In the genomic region with DNA sequence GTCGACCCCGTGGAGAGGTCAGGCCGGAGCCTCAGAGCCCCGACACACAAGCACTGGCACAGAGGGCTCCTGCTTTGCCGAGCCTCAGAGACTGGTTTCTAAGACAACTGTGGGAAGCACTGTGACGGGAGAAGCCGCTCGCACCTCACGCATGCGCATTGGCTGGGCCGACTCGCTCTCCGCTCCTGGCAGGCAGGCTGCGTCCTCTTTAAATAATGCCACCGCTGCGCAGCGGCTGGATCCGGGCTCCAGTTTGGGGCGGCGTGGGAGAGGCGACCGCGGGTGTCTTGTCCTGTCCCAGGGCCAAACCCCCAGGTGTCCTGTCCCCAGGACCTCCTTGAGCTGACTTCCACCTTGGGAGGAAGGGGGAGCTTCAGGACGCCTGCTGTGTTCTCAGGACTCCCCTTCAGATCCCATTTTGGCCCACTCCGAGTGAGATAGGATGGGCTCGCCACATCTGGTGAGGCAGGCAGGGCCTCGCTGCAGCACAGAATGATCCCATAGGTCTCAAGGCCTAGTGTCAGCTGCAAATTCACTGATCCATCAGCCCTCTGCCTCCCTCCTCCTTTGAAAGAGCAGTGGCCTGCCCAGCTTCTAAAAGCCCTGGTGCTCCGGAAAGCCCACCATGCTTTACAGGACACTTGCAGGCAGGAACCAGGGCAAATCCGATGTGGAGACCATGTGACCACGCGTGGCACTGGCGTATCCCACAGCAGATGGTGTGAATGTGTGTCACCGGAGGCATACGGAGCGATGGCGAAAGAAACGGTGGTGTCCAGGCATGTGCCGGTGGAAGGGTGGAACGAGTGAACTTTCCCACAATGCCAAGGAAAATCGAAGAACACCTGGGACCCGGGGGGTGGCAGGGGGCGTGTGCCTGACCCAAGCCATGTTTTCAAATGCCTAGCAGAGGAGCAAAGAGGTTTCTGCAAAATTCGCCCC, we compare ENCODE assay signal across 8 cellular contexts.
A peak's percentile ranks its signal among the peaks of the same experiment; 100 is the strongest.
DNase-seq lines count a peak whose midpoint lies in the region; ATAC-seq, FAIRE-seq and TF ChIP-seq lines count a peak whose summit lies in the region.

No MANE protein-coding gene starts in this region.

- H3K36me3 Mint-ChIP-seq in astrocyte (ENCODE audit: low read depth, unreplicated experiment) = no peaks in the 10 kb centered on the region

- FAIRE-seq in astrocyte (lab: Jason Lieb, UNC) = no peak

- peak overlapping the region; percentile 90 for H2AFZ ChIP-seq in astrocyte (ENCODE audit: low read depth, low read length)

- H3K4me3 ChIP-seq in MG63 = peak overlapping the region; percentile 29; the same call in 1 of the 2 replicates
- H3K4me3 ChIP-seq in astrocyte (ENCODE audit: insufficient read depth, low read depth, low read length) = peak overlapping the region; percentile 44
- H3K4me3 ChIP-seq in right atrium auricular region = peak overlapping the region; percentile 23 to 52

- peak overlapping the region; percentile 73 for H3K4me3 Mint-ChIP-seq in astrocyte (ENCODE audit: unreplicated experiment)

- peaks cover 4% of the 10 kb centered on the region for H4K20me1 ChIP-seq in astrocyte (ENCODE audit: insufficient read depth, low read length)

- H3K79me2 ChIP-seq in astrocyte (ENCODE audit: insufficient read depth, low read length) = no peaks in the 10 kb centered on the region

- peaks cover 3% of the 10 kb centered on the region for H3K4me1 Mint-ChIP-seq in astrocyte (ENCODE audit: low read depth, unreplicated experiment)

- DNase-seq in GM10266 (ENCODE audit: extremely low spot score) (peak; percentile 53), MG63 (peak; percentile 52), T-helper 1 cell (peak; percentile 57 to 71 (median 64)), astrocyte (ENCODE audit: low read depth) (peak; percentile 30), right atrium auricular region (ENCODE audit: low spot score) (peak; percentile 83), renal cortical epithelial cell (ENCODE audit: low read depth) (peak; percentile 44), NK-92 (lab: John Stamatoyannopoulos, UW; ENCODE audit: unreplicated experiment) (no peak)

- TF ChIP-seq CTCF in GM10266 (IDR thresholded peaks at IDR 0.05; ENCODE audit: control insufficient read depth, insufficient read depth, low read depth, missing control alignments) (no peak), astrocyte (IDR thresholded peaks at IDR 0.05; ENCODE audit: insufficient read depth, low read depth, low read length) (no peak), right atrium auricular region (IDR thresholded peaks at IDR 0.05) (no peak)

- peak overlapping the region; percentile 91 for H3K4me2 ChIP-seq in astrocyte (ENCODE audit: low read length)

- no peak for ATAC-seq in HG03045 (IDR thresholded peaks at IDR 0.05; ENCODE audit: unreplicated experiment)

- H3K27me3 Mint-ChIP-seq in astrocyte (ENCODE audit: low read depth, unreplicated experiment) = peaks cover 68% of the 10 kb centered on the region

- peaks cover 9% of the 10 kb centered on the region for H3K9me3 Mint-ChIP-seq in astrocyte (ENCODE audit: unreplicated experiment)

- H3K9me3 ChIP-seq in MG63 = no peaks in the 10 kb centered on the region
- no peaks in the 10 kb centered on the region for H3K9me3 ChIP-seq in astrocyte (ENCODE audit: insufficient read depth, low read depth, low read length)
- H3K9me3 ChIP-seq in right atrium auricular region = no peaks in the 10 kb centered on the region

- H3K27ac ChIP-seq in astrocyte (ENCODE audit: low read depth, low read length) (no peak overlapping the region), right atrium auricular region (no peak overlapping the region)

- H3K27me3 ChIP-seq in MG63 = no peaks in the 10 kb centered on the region
- H3K27me3 ChIP-seq in astrocyte (ENCODE audit: insufficient read depth, low read length) = peaks cover 27% of the 10 kb centered on the region
- H3K27me3 ChIP-seq in right atrium auricular region = no peaks in the 10 kb centered on the region

- peak overlapping the region; percentile 84 for H3K27ac Mint-ChIP-seq in astrocyte (ENCODE audit: unreplicated experiment)

- H3K36me3 ChIP-seq in MG63 (no peaks in the 10 kb centered on the region), astrocyte (ENCODE audit: insufficient read depth, low read length) (no peaks in the 10 kb centered on the region), right atrium auricular region (no peaks in the 10 kb centered on the region)

- H3K9ac ChIP-seq in astrocyte (ENCODE audit: low read length) = peak overlapping the region; percentile 33

- H3K4me1 ChIP-seq in astrocyte (ENCODE audit: insufficient read depth, low read length) (peaks cover 13% of the 10 kb centered on the region), right atrium auricular region (peaks cover 0 to 51% of the 10 kb centered on the region in 2 donors)
